In the genomic region with DNA sequence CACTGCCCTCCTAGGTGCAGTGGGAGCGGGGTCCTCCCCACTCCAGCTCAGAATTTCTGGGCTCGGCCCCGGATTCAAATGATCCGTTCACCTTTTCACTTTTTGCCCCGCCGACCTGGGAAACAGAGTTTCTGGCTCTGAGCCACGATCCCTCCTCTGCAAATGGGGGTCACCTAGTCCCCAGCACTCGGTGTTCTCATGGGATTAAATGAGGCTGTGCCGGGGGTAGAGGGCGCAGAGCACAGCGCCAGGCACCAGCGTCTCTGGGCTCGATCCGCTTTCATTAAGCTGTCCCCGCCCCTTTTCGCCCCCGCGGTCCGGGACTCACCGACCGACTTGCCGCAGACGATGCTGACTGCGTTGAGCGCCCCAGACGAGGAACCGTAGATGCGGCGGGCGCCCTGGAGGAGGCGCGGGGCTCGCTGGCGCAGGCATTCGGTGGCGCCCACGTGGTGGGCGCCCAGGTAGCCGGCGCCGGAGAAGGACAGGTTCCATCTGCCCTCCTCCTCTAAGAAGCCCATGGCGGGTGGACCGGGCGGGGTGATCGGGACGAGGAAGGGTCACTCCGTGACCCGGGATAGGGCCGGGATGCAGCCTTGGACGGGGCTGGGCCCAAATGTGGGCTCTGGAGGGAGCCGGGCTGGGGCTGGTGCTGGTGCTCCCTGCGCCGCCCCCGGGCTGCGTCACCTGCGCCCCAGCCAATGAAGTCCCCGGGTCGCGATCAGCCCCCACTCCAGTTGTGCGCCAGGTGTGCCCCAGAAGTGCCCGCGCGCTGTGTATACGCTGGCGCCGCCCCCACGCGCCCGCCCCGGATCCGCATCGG, we compare ENCODE assay signal across 9 cellular contexts. TPM values are rescaled to one million over a fixed set of nuclear protein-coding genes. Genes with fewer than 3 reads are reported as not detected.
DNase-seq lines count a peak whose midpoint lies in the region; ATAC-seq, FAIRE-seq and TF ChIP-seq lines count a peak whose summit lies in the region.
"Had no signal": no experiment of that assay in that cellular context is flagged by ENCODE, and none has a peak within 500 bp of the region (broad histone marks: within the 10 kb centered on the region; RNA-seq: fewer than 3 reads in every experiment).

PNPLA5 (minus strand) TSS at position 654 of the 823 bp plus-strand sequence; CDS start at position 521, 133 bp downstream.

- peak within 1 kb of the TSS; percentile 88; the same call in 1 of the 2 replicates for H2AFZ ChIP-seq in H1 (ENCODE audit: low read length)

- no peak within 1 kb of the TSS for H3K14ac ChIP-seq in H1 (ENCODE audit: insufficient read length)

- H3K79me1 ChIP-seq in H1 (ENCODE audit: low read depth, low read length): no peaks in the 10 kb centered on the region

- no peak for ATAC-seq in GM21737 (IDR thresholded peaks at IDR 0.05; ENCODE audit: unreplicated experiment)

- H3K27me3 ChIP-seq in H1 (replicated peaks in 1 of 4; ENCODE audit: control insufficient read depth in 3 of 4, extremely low read depth in 1 of 4, insufficient read depth in 3 of 4, low read length in 3 of 4): peaks cover 0 to 4% (median 1%) of the 10 kb centered on the region in 4 experiments; a peak in 3 of 7 replicates

- H4K8ac ChIP-seq in H1 (ENCODE audit: extremely low read depth, insufficient read depth, low read length): peak within 1 kb of the TSS; percentile 89

- POLR2A ChIA-PET in H1 (lab: Charles Lee; ENCODE audit: partially characterized antibody): interaction anchor here (1.0 to 2.4 kb wide), 7 partner anchors 9 to 133 kb away, joined by 3 to 7 read pairs (median 3); partner anchors contain the start of genes EFCAB6 and PARVB

- peaks cover 3 to 11% of the 10 kb centered on the region in 2 experiments for H4K20me1 ChIP-seq in H1 (replicated peaks in 1 of 2; ENCODE audit: control insufficient read depth in 1 of 2, insufficient read depth in 2 of 2, low read length in 2 of 2)

- H3K56ac ChIP-seq in H1 (replicated peaks; ENCODE audit: insufficient read length, low read depth, low read length): peak within 1 kb of the TSS; percentile 9

- peaks cover 1% of the 10 kb centered on the region for H3K4me1 Mint-ChIP-seq in progenitor cell of endocrine pancreas (ENCODE audit: low read depth)

- no peak within 1 kb of the TSS for H3K27ac ChIP-seq in H1 (ENCODE audit: low read depth, low read length)

- WGBS in H1 (ENCODE audit: extremely low coverage in 1 of 2, insufficient coverage in 1 of 2, insufficient read length in 1 of 2, insufficient replicate concordance in 2 of 2, low coverage in 1 of 2, low lambda C conversion rate in 2 of 2, missing lambda C conversion rate in 1 of 2), 2 experiments: 2% methylated on average over 53 of the region's 72 CpGs; no CpG with 5 or more reads in 1 of the 2 experiments

- TF ChIP-seq POLR2A in H1 (IDR thresholded peaks at IDR 0.05; ENCODE audit: control extremely low read depth in 1 of 2, low read depth in 2 of 2, low read length in 2 of 2): peak in 1 of 2 experiments; percentile 74; a peak in 2 of 3 replicates

- CTCF ChIA-PET in H1 (lab: Charles Lee; ENCODE audit: partially characterized antibody): interaction anchor here (0.7 to 21.4 kb wide), 6 partner anchors 7 to 60 kb away, joined by 3 to 226 read pairs (median 4); no protein-coding TSS in a partner anchor

- H3K23me2 ChIP-seq in H1 (ENCODE audit: low read depth, low read length): peaks cover 11% of the 10 kb centered on the region; the same call in 1 of the 2 replicates

- no peak within 1 kb of the TSS for H3K23ac ChIP-seq in H1 (ENCODE audit: insufficient read length)

- no peak within 1 kb of the TSS for H4K5ac ChIP-seq in H1 (ENCODE audit: insufficient read length, low read depth, low read length)

- FAIRE-seq in H1 (lab: Jason Lieb, UNC): no peak
- FAIRE-seq: endometrium had no signal

- H2BK20ac ChIP-seq in H1 (ENCODE audit: low read length): no peak within 1 kb of the TSS

- H3K4me3 ChIP-seq in HFF-Myc (replicated peaks; ENCODE audit: low read depth, low read length): peak within 1 kb of the TSS; percentile 27
- H3K4me3 ChIP-seq in H1 (ENCODE audit: extremely low read depth in 1 of 4, insufficient read depth in 2 of 4, low read depth in 3 of 4, low read length in 4 of 4): peak within 1 kb of the TSS; percentile 57 to 75 (median 68)

- H3K36me3 Mint-ChIP-seq in progenitor cell of endocrine pancreas (ENCODE audit: insufficient read depth): no peaks in the 10 kb centered on the region

- DNase-seq in COLO668 (lab: John Stamatoyannopoulos, UW; ENCODE audit: unreplicated experiment) (peak; percentile 28), HFF-Myc (ENCODE audit: extremely low read depth, low read depth) (no peak), H1 (ENCODE audit: low read depth in 1 of 2, low spot score in 2 of 2) (peak in 1 of 2 experiments; percentile 86), progenitor cell of endocrine pancreas (ENCODE audit: low spot score, unreplicated experiment) (no peak), GOT3 (lab: John Stamatoyannopoulos, UW) (no peak), GM19238 (ENCODE audit: insufficient read length, low spot score) (no peak), NOMO-1 treated with DMSO at 0.1 percent for 48 hours (lab: John Stamatoyannopoulos, UW; ENCODE audit: unreplicated experiment) (no peak)

- H3K27ac Mint-ChIP-seq in progenitor cell of endocrine pancreas: no peak within 1 kb of the TSS

- H3K4me2 ChIP-seq in H1 (ENCODE audit: insufficient read depth in 1 of 2, low read depth in 2 of 2, low read length in 2 of 2): peak within 1 kb of the TSS; percentile 92 to 94

- H3K4me3 Mint-ChIP-seq in progenitor cell of endocrine pancreas (ENCODE audit: low read depth): peak within 1 kb of the TSS; percentile 33

- H2BK15ac ChIP-seq in H1 (ENCODE audit: low read length): peak within 1 kb of the TSS; percentile 55; the same call in 1 of the 2 replicates

- H3K79me2 ChIP-seq in H1 (ENCODE audit: control insufficient read depth in 1 of 2, insufficient read depth in 2 of 2, low read length in 2 of 2): no peaks in the 10 kb centered on the region

- no peaks in the 10 kb centered on the region for H3K9me3 Mint-ChIP-seq in progenitor cell of endocrine pancreas (ENCODE audit: low read depth)

- H3K27me3 Mint-ChIP-seq in progenitor cell of endocrine pancreas: peaks cover 61% of the 10 kb centered on the region

- H3K9ac ChIP-seq in H1 (replicated peaks in 1 of 4; ENCODE audit: extremely low read depth in 1 of 4, low read depth in 3 of 4, low read length in 3 of 4): peak within 1 kb of the TSS; percentile 20 to 68 (median 57); a peak in 5 of 7 replicates

- H2BK12ac ChIP-seq in H1 (ENCODE audit: low read depth, low read length): peak within 1 kb of the TSS; percentile 27; the same call in 1 of the 2 replicates

- H2BK120ac ChIP-seq in H1 (replicated peaks; ENCODE audit: low read depth, low read length): no peak within 1 kb of the TSS

- peak within 1 kb of the TSS; percentile 19 for H4K91ac ChIP-seq in H1 (replicated peaks; ENCODE audit: insufficient read length, low read length)

- H3K4ac ChIP-seq in H1 (replicated peaks; ENCODE audit: insufficient read length, low read depth, low read length): peak within 1 kb of the TSS; percentile 91

- no peak within 1 kb of the TSS for H2AK5ac ChIP-seq in H1 (ENCODE audit: low read depth, low read length)

- TF ChIP-seq EP300 in H1 (IDR thresholded peaks at IDR 0.05; ENCODE audit: borderline replicate concordance in 1 of 2, low read depth in 2 of 2, low read length in 2 of 2): no peak

- no peaks in the 10 kb centered on the region for H3K36me3 ChIP-seq in H1 (ENCODE audit: control insufficient read depth in 2 of 4, insufficient read depth in 4 of 4, low read length in 3 of 4)

- TF ChIP-seq RAD21 in H1 (IDR thresholded peaks at IDR 0.05 in 1 of 2, conservative IDR thresholded peaks at IDR 0.05 in 1 of 2; ENCODE audit: low read depth in 2 of 2, low read length in 2 of 2): no peak; a peak in 1 of 4 replicates

- no peaks in the 10 kb centered on the region for H3K9me3 ChIP-seq in H1 (ENCODE audit: insufficient read depth in 2 of 2, low read depth in 1 of 2, low read length in 1 of 2)

- H3K18ac ChIP-seq in H1 (ENCODE audit: extremely low read depth, low read length): peak within 1 kb of the TSS; percentile 87

- H2BK5ac ChIP-seq in H1 (ENCODE audit: low read depth, low read length): peak within 1 kb of the TSS; percentile 44; the same call in 1 of the 2 replicates

- peaks cover 0 to 12% (median 5%) of the 10 kb centered on the region in 4 experiments; a peak in 5 of 7 replicates for H3K4me1 ChIP-seq in H1 (replicated peaks in 1 of 4; ENCODE audit: control insufficient read depth in 3 of 4, insufficient read depth in 4 of 4, low read length in 3 of 4)

- TF ChIP-seq CTCF in HFF-Myc (IDR thresholded peaks at IDR 0.05; ENCODE audit: low read depth, low read length, missing control alignments) (no peak), H1 (IDR thresholded peaks at IDR 0.05; ENCODE audit: control extremely low read depth in 1 of 3, insufficient read depth in 1 of 3, low read depth in 1 of 3, low read length in 3 of 3) (peak; percentile 7 to 32 (median 20); a peak in 2 of 4 replicates), progenitor cell of endocrine pancreas (IDR thresholded peaks at IDR 0.05; ENCODE audit: unreplicated experiment) (no peak)

TF ChIP-seq in H1, 55 proteins besides CTCF, POLR2A, EP300 and RAD21 (continues in another document):
- no peak for TF ChIP-seq HDAC6 (IDR thresholded peaks at IDR 0.05; ENCODE audit: low read depth, low read length)
- TF ChIP-seq GTF2F1 (IDR thresholded peaks at IDR 0.05; ENCODE audit: borderline replicate concordance, low read depth, low read length): no peak
- TF ChIP-seq CTBP2 (IDR thresholded peaks at IDR 0.05; ENCODE audit: borderline replicate concordance, insufficient read depth, insufficient read length, low read length): no peak
- TF ChIP-seq POU5F1 (IDR thresholded peaks at IDR 0.05; ENCODE audit: low read depth, low read length): no peak
- TF ChIP-seq SP1 (IDR thresholded peaks at IDR 0.05; ENCODE audit: low read depth, low read length): no peak
- TF ChIP-seq EGR1 (IDR thresholded peaks at IDR 0.05; ENCODE audit: borderline replicate concordance, low read depth, low read length): peak; percentile 56; the same call in 1 of the 2 replicates

RNA-seq across cellular contexts. Expression of gene PNPLA5, which starts in this region (rescaled TPM):
- total RNA-seq in H1 (2021; fragmentation: NEBNext Ultra II Directional; extraction: Animal tissue kit (Norgen Biotek cat#: 25700)): 6.8 and 8.2 TPM in 2 replicates
- 3.9 and 5.2 TPM in 2 replicates for polyA plus RNA-seq in H1 (2011; rRNA removed)
- polyA plus RNA-seq in H1 (2011; cell fraction: cytosol; rRNA removed): 3.8 TPM
- 7.4 TPM for polyA plus RNA-seq in H1 (2011; cell fraction: nucleus; rRNA removed)
- 3.2 to 4.1 TPM (median 3.7 TPM) in 4 replicates for polyA plus RNA-seq in H1 (2012, experiment 1 of 2)
- polyA plus RNA-seq in H1 (2012, experiment 2 of 2): 3.2 TPM
- 3.3 TPM for polyA plus RNA-seq in H1 (2013, experiment 1 of 2)
- polyA plus RNA-seq in H1 (2013, experiment 2 of 2): 3.4 TPM
- 1.8 and 1.9 TPM in 2 replicates for polyA minus RNA-seq in H1 (2011; rRNA and poly(A)+ RNA removed)
- polyA minus RNA-seq in H1 (2011; cell fraction: cytosol; rRNA and poly(A)+ RNA removed): 3.4 TPM
- 3.8 TPM for polyA minus RNA-seq in H1 (2011; cell fraction: nucleus; rRNA and poly(A)+ RNA removed)
- not detected in 2 replicates for total RNA-seq in progenitor cell of endocrine pancreas

Comparison
In these comparisons a context has a peak if more than half of its experiments do, and no peak if none do; other contexts are left out.
1. CTCF ChIP-seq: peak in H1 (3 of 3); none in HFF-Myc (single experiment) and progenitor cell of endocrine pancreas (single experiment).